In genomic region chr12:94147991-94148840, GRCh38 we compare ENCODE assay signal across 7 cellular contexts. TPM values are rescaled to one million over a fixed set of nuclear protein-coding genes. Genes with fewer than 3 reads are reported as not detected.
DNase-seq lines count a peak whose midpoint lies in the region; ATAC-seq, FAIRE-seq and TF ChIP-seq lines count a peak whose summit lies in the region.

PLXNC1 (plus strand) TSS chr12:94148577; CDS start chr12:94148972, 395 bp downstream.

- no peak within 1 kb of the TSS for H2AFZ ChIP-seq in endothelial cell of umbilical vein (ENCODE audit: low read depth, low read length)

- no peaks in the 10 kb centered on the region for H4K20me1 ChIP-seq in endothelial cell of umbilical vein (replicated peaks; ENCODE audit: control insufficient read depth, extremely low read depth, insufficient read depth, low read length)

- peak within 1 kb of the TSS in 1 of 3 experiments; percentile 33 for H3K4me3 ChIP-seq in endothelial cell of umbilical vein (replicated peaks in 1 of 3; ENCODE audit: insufficient read depth in 1 of 3, low read depth in 1 of 3, low read length in 3 of 3)

- H3K4me2 ChIP-seq in endothelial cell of umbilical vein (ENCODE audit: insufficient read depth, low read length), result peak within 1 kb of the TSS; percentile 38

- no peaks in the 10 kb centered on the region for H3K36me3 ChIP-seq in endothelial cell of umbilical vein (ENCODE audit: control insufficient read depth in 2 of 2, extremely low read depth in 1 of 2, insufficient read depth in 2 of 2, low read length in 2 of 2)

- FAIRE-seq in endothelial cell of umbilical vein (lab: Jason Lieb, UNC), result no peak

- peaks cover 65 to 86% of the 10 kb centered on the region in 2 experiments for H3K27me3 ChIP-seq in endothelial cell of umbilical vein (ENCODE audit: control insufficient read depth in 2 of 2, insufficient read depth in 2 of 2, low read length in 2 of 2)

- intact Hi-C loops in endothelial cell of umbilical vein (cut with micrococcal nuclease), result loop anchor here (5.0 kb wide), 2 partner anchors 284 to 384 kb away; no protein-coding TSS in a partner anchor

- no peaks in the 10 kb centered on the region for H3K9me3 ChIP-seq in endothelial cell of umbilical vein (replicated peaks; ENCODE audit: control insufficient read depth, insufficient read depth, low read length)

- dilution Hi-C loops in endothelial cell of umbilical vein (cut with MboI; ENCODE audit: extremely low pct_ligation_motif_present, low sequenced_read_pairs), result no loop called here

- H3K9ac ChIP-seq in endothelial cell of umbilical vein (replicated peaks; ENCODE audit: extremely low read depth, insufficient read depth, low read length), result no peak within 1 kb of the TSS

- no peak within 1 kb of the TSS for H3K27ac ChIP-seq in endothelial cell of umbilical vein (ENCODE audit: insufficient read depth, low read depth, low read length)

- DNase-seq in NCI-H226, result peak; percentile 6
- peak; percentile 51 for DNase-seq in activated T-cell treated with anti-CD3 and anti-CD28 coated beads for 1 hour (ENCODE audit: low read depth)
- no peak for DNase-seq in endothelial cell of umbilical vein (ENCODE audit: low read depth, low spot score)
- DNase-seq in midbrain (lab: John Stamatoyannopoulos, UW), result peak; percentile 40
- DNase-seq in stimulated activated CD8-positive, alpha-beta memory T cell treated with anti-CD3 and anti-CD28 coated beads, Interleukin-2, amount 100 ng/mL, for 48 hours (ENCODE audit: low read depth in 2 of 2), result peak; percentile 52 to 66

- POLR2A ChIA-PET in endothelial cell of umbilical vein (lab: Charles Lee), result no interaction called here

- BruUV-seq in endothelial cell of umbilical vein (replicated peaks; lab: Mats Ljungman, UMichigan), result no TSS peak

- TF ChIP-seq POLR2A in endothelial cell of umbilical vein (IDR thresholded peaks at IDR 0.05; ENCODE audit: low read depth, low read length), result no peak

- TF ChIP-seq CTCF in endothelial cell of umbilical vein (IDR thresholded peaks at IDR 0.05; ENCODE audit: extremely low read depth in 1 of 2, insufficient read depth in 1 of 2, low read depth in 1 of 2, low read length in 2 of 2), result no peak

- no peaks in the 10 kb centered on the region for H3K9me1 ChIP-seq in endothelial cell of umbilical vein (replicated peaks; ENCODE audit: control insufficient read depth, extremely low read depth, insufficient read depth, low read length)

- ATAC-seq in GM18519 (IDR thresholded peaks at IDR 0.05; ENCODE audit: low FRiP score, unreplicated experiment) (peak; percentile 27), HG02798 (IDR thresholded peaks at IDR 0.05; ENCODE audit: poor library complexity, unreplicated experiment) (peak; percentile 43)

- CTCF ChIA-PET in endothelial cell of umbilical vein (lab: Charles Lee), result no interaction called here

- H3K4me1 ChIP-seq in endothelial cell of umbilical vein (ENCODE audit: control insufficient read depth, extremely low read depth, insufficient read depth, low read length), result no peaks in the 10 kb centered on the region

- no peaks in the 10 kb centered on the region for H3K79me2 ChIP-seq in endothelial cell of umbilical vein (ENCODE audit: control insufficient read depth, insufficient read depth, low read length)

TF ChIP-seq in endothelial cell of umbilical vein, 7 proteins besides CTCF, POLR2A, EP300 and RAD21:
- no peak for TF ChIP-seq MAX (IDR thresholded peaks at IDR 0.05; ENCODE audit: insufficient read depth, insufficient read length)
- no peak for TF ChIP-seq JUN (IDR thresholded peaks at IDR 0.05; ENCODE audit: borderline replicate concordance, insufficient read depth, insufficient read length, low read depth)
- no peak for TF ChIP-seq EZH2 (IDR thresholded peaks at IDR 0.05; ENCODE audit: borderline replicate concordance, low read depth, low read length, severe bottlenecking)
- TF ChIP-seq GATA2 (IDR thresholded peaks at IDR 0.05; ENCODE audit: insufficient read depth, insufficient read length, low read depth, low read length), result no peak
- no peak for TF ChIP-seq POLR2AphosphoS5 (IDR thresholded peaks at IDR 0.05; ENCODE audit: insufficient read depth, low read depth, low read length)
- no peak for TF ChIP-seq FOS (IDR thresholded peaks at IDR 0.05; ENCODE audit: borderline replicate concordance, insufficient read depth, low read length)
- no peak for TF ChIP-seq MYC (IDR thresholded peaks at IDR 0.05; ENCODE audit: low read depth, low read length)

RNA-seq across cellular contexts. Expression of gene PLXNC1, which starts in this region (rescaled TPM):
- 0.04 TPM in 1 of 2 replicates, not detected in the other for total RNA-seq in endothelial cell of umbilical vein
- polyA plus RNA-seq in endothelial cell of umbilical vein, result 0.02 TPM in 1 of 2 replicates, not detected in the other
- 0.03 TPM in 2 replicates for polyA plus RNA-seq in endothelial cell of umbilical vein (2011; cell fraction: cytosol; rRNA removed)
- not detected in 2 replicates for polyA plus RNA-seq in endothelial cell of umbilical vein (2011; cell fraction: nucleus; rRNA removed)
- 0.05 and 0.13 TPM in 2 replicates for polyA plus RNA-seq in endothelial cell of umbilical vein (2012)
- not detected in 2 replicates for polyA minus RNA-seq in endothelial cell of umbilical vein
- polyA minus RNA-seq in endothelial cell of umbilical vein (2011; cell fraction: cytosol; rRNA and poly(A)+ RNA removed), result not detected
- not detected in 2 replicates for polyA minus RNA-seq in endothelial cell of umbilical vein (2011; cell fraction: nucleus; rRNA and poly(A)+ RNA removed)
